Comparison of ENCODE assay signal across 8 cellular contexts in the genomic region with DNA sequence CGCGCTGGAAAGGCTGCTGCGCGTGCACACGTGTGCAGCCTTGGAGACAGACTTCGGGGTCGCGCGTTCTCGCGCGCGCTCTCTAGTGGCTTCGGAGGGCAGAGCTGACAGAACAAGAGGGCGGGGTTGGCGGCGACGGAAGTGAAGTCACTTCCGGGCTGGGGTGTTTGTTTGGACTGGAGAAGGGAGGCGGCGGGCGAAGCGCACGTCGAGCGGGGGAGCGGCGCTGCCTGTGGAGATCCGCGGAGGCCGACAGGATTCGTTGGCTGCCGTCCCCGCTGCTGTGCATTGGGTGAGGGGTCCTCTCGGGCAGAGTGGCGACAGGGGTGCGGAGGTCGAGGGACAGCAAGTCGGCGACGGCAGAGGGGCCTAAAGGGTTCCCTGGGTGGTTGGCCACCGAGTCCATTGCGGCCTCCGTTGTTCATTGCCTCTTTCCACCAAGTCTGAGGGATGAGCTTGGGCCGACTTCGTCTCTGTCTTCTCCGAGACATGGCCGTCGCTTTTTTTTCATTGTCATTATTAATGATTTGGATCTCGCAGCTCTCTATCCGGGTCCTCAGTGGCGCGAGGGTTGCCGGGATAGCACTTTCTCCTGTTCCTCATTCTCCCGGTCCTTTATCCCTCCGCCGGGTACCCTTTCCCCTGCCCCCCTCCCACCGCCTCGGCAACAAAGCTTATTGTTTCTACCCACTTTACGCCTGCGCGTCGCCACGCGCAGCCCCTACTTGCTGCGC. TPM values are rescaled to one million over a fixed set of nuclear protein-coding genes. Genes with fewer than 3 reads are reported as not detected.
DNase-seq lines count a peak whose midpoint lies in the region; ATAC-seq and TF ChIP-seq lines count a peak whose summit lies in the region.

A gene with protein sequence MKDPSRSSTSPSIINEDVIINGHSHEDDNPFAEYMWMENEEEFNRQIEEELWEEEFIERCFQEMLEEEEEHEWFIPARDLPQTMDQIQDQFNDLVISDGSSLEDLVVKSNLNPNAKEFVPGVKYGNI (plus strand): TSS at position 166 of the 734 bp plus-strand sequence. CDS start 21,931 bp downstream, outside the sequence.

- TF ChIP-seq CTCF in osteoblast (IDR thresholded peaks at IDR 0.05; ENCODE audit: extremely low read depth, low read depth, low read length) (peak; percentile 72), thoracic aorta (IDR thresholded peaks at IDR 0.05) (peak; percentile 60)

- peak within 1 kb of the TSS; percentile 94 to 98 for H3K27ac Mint-ChIP-seq in activated naive CD4-positive, alpha-beta T cell treated with anti-CD3 and anti-CD28 coated beads, Interleukin-2, amount 50 U/mL, for 72 hours

- H3K4me3 ChIP-seq in osteoblast (ENCODE audit: insufficient read depth, low read length) (peak within 1 kb of the TSS; percentile 99), thoracic aorta (peak within 1 kb of the TSS; percentile 91)

- peaks cover 53% of the 10 kb centered on the region for H3K79me2 ChIP-seq in osteoblast (ENCODE audit: insufficient read depth, low read length)

- peak; percentile 96 for DNase-seq in NCI-H1092 treated with DMSO at 0.1 percent for 48 hours (lab: John Stamatoyannopoulos, UW)
- DNase-seq in SKM-1 (lab: John Stamatoyannopoulos, UW; ENCODE audit: unreplicated experiment), result peak; percentile 90
- DNase-seq in activated naive CD4-positive, alpha-beta T cell treated with anti-CD3 and anti-CD28 coated beads, Interleukin-2, amount 50 U/mL, for 72 hours (ENCODE audit: low spot score in 2 of 2), result peak; percentile 96
- peak; percentile 99 for DNase-seq in glomerular visceral epithelial cell (ENCODE audit: extremely low spot score)
- DNase-seq in osteoblast (ENCODE audit: insufficient read length, low spot score, missing footprints), result peak; percentile 95
- peak; percentile 95 for DNase-seq in thoracic aorta (ENCODE audit: low spot score)

- H3K27me3 ChIP-seq in osteoblast (ENCODE audit: insufficient read depth, low read length) (no peaks in the 10 kb centered on the region), thoracic aorta (replicated peaks; ENCODE audit: insufficient read depth) (no peaks in the 10 kb centered on the region)

- H3K36me3 Mint-ChIP-seq in activated naive CD4-positive, alpha-beta T cell treated with anti-CD3 and anti-CD28 coated beads, Interleukin-2, amount 50 U/mL, for 72 hours, result peaks cover 18 to 26% of the 10 kb centered on the region in 2 donors

- peak; percentile 80 for TF ChIP-seq POLR2A in GM10847 (IDR thresholded peaks at IDR 0.05; ENCODE audit: extremely low read depth, insufficient read length)

- no peaks in the 10 kb centered on the region for H3K9me3 ChIP-seq in osteoblast (ENCODE audit: low read depth, low read length)
- H3K9me3 ChIP-seq in thoracic aorta, result no peaks in the 10 kb centered on the region

- peak within 1 kb of the TSS; percentile 85 for H2AFZ ChIP-seq in osteoblast (ENCODE audit: low read length)

- peak within 1 kb of the TSS; percentile 100 for H3K27ac ChIP-seq in osteoblast (ENCODE audit: low read depth, low read length)
- H3K27ac ChIP-seq in thoracic aorta, result peak within 1 kb of the TSS; percentile 95 to 97

- H4K20me1 ChIP-seq in osteoblast (ENCODE audit: insufficient read depth, low read length), result peaks cover 39% of the 10 kb centered on the region

- ATAC-seq in HG02610 (IDR thresholded peaks at IDR 0.05; ENCODE audit: unreplicated experiment), result peak; percentile 95
- ATAC-seq in activated naive CD4-positive, alpha-beta T cell treated with anti-CD3 and anti-CD28 coated beads, Interleukin-2, amount 50 U/mL, for 72 hours, result peak; percentile 88 to 92
- peak; percentile 93 for ATAC-seq in thoracic aorta (ENCODE audit: insufficient number of reproducible peaks, low FRiP score, low read depth)

- peaks cover 22% of the 10 kb centered on the region for H3K4me1 ChIP-seq in osteoblast (ENCODE audit: insufficient read depth, low read length)
- H3K4me1 ChIP-seq in thoracic aorta (ENCODE audit: control insufficient read depth in 1 of 2, low read depth in 2 of 2), result peaks cover 17 to 36% of the 10 kb centered on the region in 2 donors

- peak within 1 kb of the TSS; percentile 100 for H3K4me2 ChIP-seq in osteoblast (ENCODE audit: insufficient read depth, low read length)

- H3K36me3 ChIP-seq in osteoblast (ENCODE audit: insufficient read depth, low read length) (peaks cover 4% of the 10 kb centered on the region), thoracic aorta (no peaks in the 10 kb centered on the region)

- no peaks in the 10 kb centered on the region for H3K9me3 Mint-ChIP-seq in activated naive CD4-positive, alpha-beta T cell treated with anti-CD3 and anti-CD28 coated beads, Interleukin-2, amount 50 U/mL, for 72 hours

RNA-seq across cellular contexts. Expression of the gene that starts here (rescaled TPM):
- total RNA-seq in activated naive CD4-positive, alpha-beta T cell treated with anti-CD3 and anti-CD28 coated beads, Interleukin-2, amount 50 U/mL, for 72 hours, result 100 to 1,000 TPM in 1 of 2 donors, 10 to 100 TPM in 1; 85.7 to 111 TPM
- 42.4 and 47.8 TPM in 2 replicates for total RNA-seq in osteoblast
- 10 to 100 TPM; 53.9 to 65.6 TPM for total RNA-seq in thoracic aorta

Comparison
In these comparisons a context has a peak if more than half of its experiments do, and no peak if none do; other contexts are left out.
1. Peak in every context shown above with its lines: DNase-seq, ATAC-seq, H3K4me3 ChIP-seq and H3K27ac ChIP-seq.